Comparison of ENCODE assay signal across 18 cellular contexts in the genomic region with DNA sequence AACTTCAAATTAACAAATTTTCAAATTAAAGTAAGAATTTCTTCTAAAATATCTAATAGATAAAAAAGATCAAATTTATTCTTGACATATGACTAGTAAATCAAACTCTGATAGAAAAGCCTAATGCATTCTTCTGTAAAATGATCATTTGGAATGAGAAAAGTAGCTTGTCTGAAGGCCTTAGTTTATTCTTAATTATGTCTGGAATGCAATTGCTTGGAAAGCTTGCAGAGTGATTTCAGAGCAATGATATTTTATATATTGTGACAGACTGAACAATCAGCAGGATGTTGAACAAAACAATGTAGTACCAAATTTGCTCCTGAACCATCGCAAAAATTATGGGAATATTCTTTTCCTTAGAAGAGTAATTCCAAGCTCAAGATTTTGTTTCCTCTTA.
DNase-seq lines count a peak whose midpoint lies in the region; ATAC-seq and TF ChIP-seq lines count a peak whose summit lies in the region.
"Had no signal": no experiment of that assay in that cellular context is flagged by ENCODE, and none has a peak within 500 bp of the region (broad histone marks: within the 10 kb centered on the region; RNA-seq: fewer than 3 reads in every experiment).

No MANE protein-coding gene starts in this region.

- no peaks in the 10 kb centered on the region for H3K36me3 ChIP-seq in ascending aorta
- no peaks in the 10 kb centered on the region for H3K36me3 ChIP-seq in Peyer's patch
- H3K36me3 ChIP-seq: BE2C had no signal

- DNase-seq in astrocyte of the spinal cord (ENCODE audit: low read depth, low spot score) (peak; percentile 8), fibroblast of peridontal ligament (ENCODE audit: extremely low read depth) (peak; percentile 59), renal cortical epithelial cell (ENCODE audit: low read depth) (peak; percentile 8), NCI-H2107 (lab: John Stamatoyannopoulos, UW) (no peak), ascending aorta (ENCODE audit: low spot score in 2 of 2) (no peak), Peyer's patch (no peak)
- DNase-seq: ACHN; BE2C; C1 segment of cervical spinal cord; CD4-positive, CD25-positive, alpha-beta regulatory T cell; DMS79 treated with DMSO at 0.1 percent for 48 hours; HFFc6; IMR-90 had no signal

- no peaks in the 10 kb centered on the region for H3K9me3 ChIP-seq in ascending aorta
- H3K9me3 ChIP-seq in Peyer's patch, result no peaks in the 10 kb centered on the region
- H3K9me3 ChIP-seq: BE2C had no signal

- in situ Hi-C loops in astrocyte of the spinal cord (cut with HindIII; ENCODE audit: low sequenced_read_pairs), result no loop called here

- no peak overlapping the region for H3K27ac ChIP-seq in ascending aorta
- H3K27ac ChIP-seq in Peyer's patch, result no peak overlapping the region

- H3K27me3 ChIP-seq in ascending aorta (no peaks in the 10 kb centered on the region), Peyer's patch (no peaks in the 10 kb centered on the region)
- H3K27me3 ChIP-seq: BE2C had no signal

- H3K4me1 ChIP-seq in ascending aorta (no peaks in the 10 kb centered on the region), Peyer's patch (no peaks in the 10 kb centered on the region)
- H3K4me1 ChIP-seq: BE2C had no signal

- no peak for TF ChIP-seq CTCF in astrocyte of the spinal cord (IDR thresholded peaks at IDR 0.05; ENCODE audit: low read depth, low read length)
- no peak for TF ChIP-seq CTCF in ascending aorta (IDR thresholded peaks at IDR 0.05)
- no peak for TF ChIP-seq CTCF in Peyer's patch (IDR thresholded peaks at IDR 0.05)

- TF ChIP-seq POLR2A in Peyer's patch (IDR thresholded peaks at IDR 0.05), result no peak

- intact Hi-C loops in ascending aorta (cut with DNase I), result no loop called here

- H3K4me3 ChIP-seq in astrocyte of the spinal cord (ENCODE audit: low read depth, low read length) (no peak overlapping the region), ascending aorta (no peak overlapping the region), Peyer's patch (no peak overlapping the region)
- H3K4me3 ChIP-seq: GM23338, K562 had no signal

- ATAC-seq in SK-N-SH treated with all-trans-retinoic acid at 6 μM for 48 hours, result peak; percentile 27; the same call in 1 of the 3 replicates
- ATAC-seq in GM21447 (IDR thresholded peaks at IDR 0.05; ENCODE audit: unreplicated experiment), result no peak
- ATAC-seq: GM23338, HCT116, K562 had no signal

TF ChIP-seq in SK-N-SH treated with all-trans-retinoic acid at 6 μM for 48 hours, 23 proteins besides CTCF, POLR2A, EP300 and RAD21:
- TF ChIP-seq ZFP30 (CRISPR knock-in tag; IDR thresholded peaks at IDR 0.05) (no peak), TSHZ2 (CRISPR knock-in tag; IDR thresholded peaks at IDR 0.05) (no peak), ISL1 (CRISPR knock-in tag; IDR thresholded peaks at IDR 0.05) (peak; percentile 91)

Comparison
In these comparisons a context has a peak if more than half of its experiments do, and no peak if none do; other contexts are left out.
1. DNase-seq: peak in astrocyte of the spinal cord (single experiment), fibroblast of peridontal ligament (single experiment) and renal cortical epithelial cell (single experiment); none in NCI-H2107 (single experiment), ascending aorta (0 of 2) and Peyer's patch (0 of 3).